1 cellular context compared by ENCODE assay signal in genomic region chr1:163321311-163322305, GRCh38.
TF ChIP-seq lines count a peak whose summit lies in the region.

Gene NUF2, plus strand, starts transcription at chr1:163321954. Its CDS starts 4,098 bp downstream, at chr1:163326052.

TF ChIP-seq in HepG2, 621 proteins besides CTCF, POLR2A, EP300 and RAD21 (continued from another document and continues in another):
- TF ChIP-seq, protein P1, sequence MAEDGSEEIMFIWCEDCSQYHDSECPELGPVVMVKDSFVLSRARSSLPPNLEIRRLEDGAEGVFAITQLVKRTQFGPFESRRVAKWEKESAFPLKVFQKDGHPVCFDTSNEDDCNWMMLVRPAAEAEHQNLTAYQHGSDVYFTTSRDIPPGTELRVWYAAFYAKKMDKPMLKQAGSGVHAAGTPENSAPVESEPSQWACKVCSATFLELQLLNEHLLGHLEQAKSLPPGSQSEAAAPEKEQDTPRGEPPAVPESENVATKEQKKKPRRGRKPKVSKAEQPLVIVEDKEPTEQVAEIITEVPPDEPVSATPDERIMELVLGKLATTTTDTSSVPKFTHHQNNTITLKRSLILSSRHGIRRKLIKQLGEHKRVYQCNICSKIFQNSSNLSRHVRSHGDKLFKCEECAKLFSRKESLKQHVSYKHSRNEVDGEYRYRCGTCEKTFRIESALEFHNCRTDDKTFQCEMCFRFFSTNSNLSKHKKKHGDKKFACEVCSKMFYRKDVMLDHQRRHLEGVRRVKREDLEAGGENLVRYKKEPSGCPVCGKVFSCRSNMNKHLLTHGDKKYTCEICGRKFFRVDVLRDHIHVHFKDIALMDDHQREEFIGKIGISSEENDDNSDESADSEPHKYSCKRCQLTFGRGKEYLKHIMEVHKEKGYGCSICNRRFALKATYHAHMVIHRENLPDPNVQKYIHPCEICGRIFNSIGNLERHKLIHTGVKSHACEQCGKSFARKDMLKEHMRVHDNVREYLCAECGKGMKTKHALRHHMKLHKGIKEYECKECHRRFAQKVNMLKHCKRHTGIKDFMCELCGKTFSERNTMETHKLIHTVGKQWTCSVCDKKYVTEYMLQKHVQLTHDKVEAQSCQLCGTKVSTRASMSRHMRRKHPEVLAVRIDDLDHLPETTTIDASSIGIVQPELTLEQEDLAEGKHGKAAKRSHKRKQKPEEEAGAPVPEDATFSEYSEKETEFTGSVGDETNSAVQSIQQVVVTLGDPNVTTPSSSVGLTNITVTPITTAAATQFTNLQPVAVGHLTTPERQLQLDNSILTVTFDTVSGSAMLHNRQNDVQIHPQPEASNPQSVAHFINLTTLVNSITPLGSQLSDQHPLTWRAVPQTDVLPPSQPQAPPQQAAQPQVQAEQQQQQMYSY (CRISPR knock-in tag; IDR thresholded peaks at IDR 0.05): peak; percentile 70; the same call in 1 of the 2 replicates
- TF ChIP-seq ZNF567 (CRISPR knock-in tag; IDR thresholded peaks at IDR 0.05; ENCODE audit: borderline replicate concordance): peak; percentile 98
- peak; percentile 80 for TF ChIP-seq ZHX2 (IDR thresholded peaks at IDR 0.05; ENCODE audit: low read depth)
- no peak for TF ChIP-seq ZHX2 (CRISPR knock-in tag; IDR thresholded peaks at IDR 0.05; ENCODE audit: borderline replicate concordance)
- TF ChIP-seq SYNCRIP (IDR thresholded peaks at IDR 0.05; ENCODE audit: insufficient read depth, low read depth, low read length): no peak
- TF ChIP-seq ZNF878 (CRISPR knock-in tag; IDR thresholded peaks at IDR 0.05): peak; percentile 99
- peak; percentile 92 for TF ChIP-seq HCFC1 (IDR thresholded peaks at IDR 0.05; ENCODE audit: low read depth, low read length)
- no peak; the same call in 1 of the 2 replicates for TF ChIP-seq ZNF30 (CRISPR knock-in tag; IDR thresholded peaks at IDR 0.05)
- peak; percentile 86 for TF ChIP-seq SIX4 (CRISPR knock-in tag; IDR thresholded peaks at IDR 0.05)
- TF ChIP-seq CREM (IDR thresholded peaks at IDR 0.05): peak; percentile 91
- peak; percentile 33; the same call in 1 of the 2 replicates for TF ChIP-seq CREM (CRISPR knock-in tag; IDR thresholded peaks at IDR 0.05)
- peak; percentile 92 for TF ChIP-seq NKX3-1 (CRISPR knock-in tag; IDR thresholded peaks at IDR 0.05)
- peak; percentile 96 for TF ChIP-seq SRSF1 (optimal IDR thresholded peaks at IDR 0.05; ENCODE audit: low read depth, low read length)
- TF ChIP-seq ZNF703 (CRISPR knock-in tag; IDR thresholded peaks at IDR 0.05; ENCODE audit: borderline replicate concordance): no peak
- peak; percentile 71; the same call in 1 of the 2 replicates for TF ChIP-seq ZSCAN20 (CRISPR knock-in tag; IDR thresholded peaks at IDR 0.05; ENCODE audit: borderline replicate concordance)
- TF ChIP-seq, protein P2, sequence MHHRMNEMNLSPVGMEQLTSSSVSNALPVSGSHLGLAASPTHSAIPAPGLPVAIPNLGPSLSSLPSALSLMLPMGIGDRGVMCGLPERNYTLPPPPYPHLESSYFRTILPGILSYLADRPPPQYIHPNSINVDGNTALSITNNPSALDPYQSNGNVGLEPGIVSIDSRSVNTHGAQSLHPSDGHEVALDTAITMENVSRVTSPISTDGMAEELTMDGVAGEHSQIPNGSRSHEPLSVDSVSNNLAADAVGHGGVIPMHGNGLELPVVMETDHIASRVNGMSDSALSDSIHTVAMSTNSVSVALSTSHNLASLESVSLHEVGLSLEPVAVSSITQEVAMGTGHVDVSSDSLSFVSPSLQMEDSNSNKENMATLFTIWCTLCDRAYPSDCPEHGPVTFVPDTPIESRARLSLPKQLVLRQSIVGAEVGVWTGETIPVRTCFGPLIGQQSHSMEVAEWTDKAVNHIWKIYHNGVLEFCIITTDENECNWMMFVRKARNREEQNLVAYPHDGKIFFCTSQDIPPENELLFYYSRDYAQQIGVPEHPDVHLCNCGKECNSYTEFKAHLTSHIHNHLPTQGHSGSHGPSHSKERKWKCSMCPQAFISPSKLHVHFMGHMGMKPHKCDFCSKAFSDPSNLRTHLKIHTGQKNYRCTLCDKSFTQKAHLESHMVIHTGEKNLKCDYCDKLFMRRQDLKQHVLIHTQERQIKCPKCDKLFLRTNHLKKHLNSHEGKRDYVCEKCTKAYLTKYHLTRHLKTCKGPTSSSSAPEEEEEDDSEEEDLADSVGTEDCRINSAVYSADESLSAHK (CRISPR knock-in tag; IDR thresholded peaks at IDR 0.05; ENCODE audit: borderline replicate concordance): no peak
- peak; percentile 94 for TF ChIP-seq BRD4 (CRISPR knock-in tag; IDR thresholded peaks at IDR 0.05)
- TF ChIP-seq, protein P3, sequence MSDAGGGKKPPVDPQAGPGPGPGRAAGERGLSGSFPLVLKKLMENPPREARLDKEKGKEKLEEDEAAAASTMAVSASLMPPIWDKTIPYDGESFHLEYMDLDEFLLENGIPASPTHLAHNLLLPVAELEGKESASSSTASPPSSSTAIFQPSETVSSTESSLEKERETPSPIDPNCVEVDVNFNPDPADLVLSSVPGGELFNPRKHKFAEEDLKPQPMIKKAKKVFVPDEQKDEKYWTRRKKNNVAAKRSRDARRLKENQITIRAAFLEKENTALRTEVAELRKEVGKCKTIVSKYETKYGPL (CRISPR knock-in tag; IDR thresholded peaks at IDR 0.05): 0 out of 2 replicates have a peak, but pooled peaks have one; percentile 43
- TF ChIP-seq, protein P4, sequence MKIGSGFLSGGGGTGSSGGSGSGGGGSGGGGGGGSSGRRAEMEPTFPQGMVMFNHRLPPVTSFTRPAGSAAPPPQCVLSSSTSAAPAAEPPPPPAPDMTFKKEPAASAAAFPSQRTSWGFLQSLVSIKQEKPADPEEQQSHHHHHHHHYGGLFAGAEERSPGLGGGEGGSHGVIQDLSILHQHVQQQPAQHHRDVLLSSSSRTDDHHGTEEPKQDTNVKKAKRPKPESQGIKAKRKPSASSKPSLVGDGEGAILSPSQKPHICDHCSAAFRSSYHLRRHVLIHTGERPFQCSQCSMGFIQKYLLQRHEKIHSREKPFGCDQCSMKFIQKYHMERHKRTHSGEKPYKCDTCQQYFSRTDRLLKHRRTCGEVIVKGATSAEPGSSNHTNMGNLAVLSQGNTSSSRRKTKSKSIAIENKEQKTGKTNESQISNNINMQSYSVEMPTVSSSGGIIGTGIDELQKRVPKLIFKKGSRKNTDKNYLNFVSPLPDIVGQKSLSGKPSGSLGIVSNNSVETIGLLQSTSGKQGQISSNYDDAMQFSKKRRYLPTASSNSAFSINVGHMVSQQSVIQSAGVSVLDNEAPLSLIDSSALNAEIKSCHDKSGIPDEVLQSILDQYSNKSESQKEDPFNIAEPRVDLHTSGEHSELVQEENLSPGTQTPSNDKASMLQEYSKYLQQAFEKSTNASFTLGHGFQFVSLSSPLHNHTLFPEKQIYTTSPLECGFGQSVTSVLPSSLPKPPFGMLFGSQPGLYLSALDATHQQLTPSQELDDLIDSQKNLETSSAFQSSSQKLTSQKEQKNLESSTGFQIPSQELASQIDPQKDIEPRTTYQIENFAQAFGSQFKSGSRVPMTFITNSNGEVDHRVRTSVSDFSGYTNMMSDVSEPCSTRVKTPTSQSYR (CRISPR knock-in tag; IDR thresholded peaks at IDR 0.05; ENCODE audit: borderline replicate concordance): peak; percentile 60; the same call in 1 of the 2 replicates
- TF ChIP-seq, protein P5, sequence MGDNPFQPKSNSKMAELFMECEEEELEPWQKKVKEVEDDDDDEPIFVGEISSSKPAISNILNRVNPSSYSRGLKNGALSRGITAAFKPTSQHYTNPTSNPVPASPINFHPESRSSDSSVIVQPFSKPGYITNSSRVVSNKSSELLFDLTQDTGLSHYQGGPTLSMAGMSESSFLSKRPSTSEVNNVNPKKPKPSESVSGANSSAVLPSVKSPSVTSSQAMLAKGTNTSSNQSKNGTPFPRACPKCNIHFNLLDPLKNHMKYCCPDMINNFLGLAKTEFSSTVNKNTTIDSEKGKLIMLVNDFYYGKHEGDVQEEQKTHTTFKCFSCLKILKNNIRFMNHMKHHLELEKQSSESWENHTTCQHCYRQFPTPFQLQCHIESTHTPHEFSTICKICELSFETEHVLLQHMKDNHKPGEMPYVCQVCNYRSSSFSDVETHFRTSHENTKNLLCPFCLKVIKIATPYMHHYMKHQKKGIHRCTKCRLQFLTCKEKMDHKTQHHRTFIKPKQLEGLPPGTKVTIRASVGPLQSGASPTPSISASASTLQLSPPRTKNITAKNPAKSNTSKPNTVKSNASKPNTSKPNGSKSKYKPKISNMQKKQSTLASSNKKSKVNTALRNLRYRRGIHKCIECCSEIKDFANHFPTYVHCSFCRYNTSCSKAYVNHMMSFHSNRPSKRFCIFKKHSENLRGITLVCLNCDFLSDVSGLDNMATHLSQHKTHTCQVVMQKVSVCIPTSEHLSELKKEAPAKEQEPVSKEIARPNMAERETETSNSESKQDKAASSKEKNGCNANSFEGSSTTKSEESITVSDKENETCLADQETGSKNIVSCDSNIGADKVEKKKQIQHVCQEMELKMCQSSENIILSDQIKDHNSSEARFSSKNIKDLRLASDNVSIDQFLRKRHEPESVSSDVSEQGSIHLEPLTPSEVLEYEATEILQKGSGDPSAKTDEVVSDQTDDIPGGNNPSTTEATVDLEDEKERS (CRISPR knock-in tag; IDR thresholded peaks at IDR 0.05): peak; percentile 91
- peak; percentile 90 for TF ChIP-seq RNF2 (conservative IDR thresholded peaks at IDR 0.05; ENCODE audit: low read depth)
- TF ChIP-seq SMAD1 (CRISPR knock-in tag; IDR thresholded peaks at IDR 0.05; ENCODE audit: borderline replicate concordance, low read depth): peak; percentile 99
- peak; percentile 99 for TF ChIP-seq PHF5A (CRISPR knock-in tag; IDR thresholded peaks at IDR 0.05; ENCODE audit: low read depth, unreplicated experiment)
- peak; percentile 75; the same call in 1 of the 2 replicates for TF ChIP-seq NR2F2 (IDR thresholded peaks at IDR 0.05; ENCODE audit: borderline replicate concordance, low read depth)
- no peak for TF ChIP-seq DMTF1 (CRISPR knock-in tag; IDR thresholded peaks at IDR 0.05)
- peak; percentile 87 for TF ChIP-seq FOXO1 (CRISPR knock-in tag; IDR thresholded peaks at IDR 0.05)
- TF ChIP-seq PHF20 (CRISPR knock-in tag; IDR thresholded peaks at IDR 0.05): peak; percentile 100
- TF ChIP-seq ZNF124 (CRISPR knock-in tag; IDR thresholded peaks at IDR 0.05): peak; percentile 99
- TF ChIP-seq SKI (IDR thresholded peaks at IDR 0.05; ENCODE audit: partially characterized antibody): peak; percentile 57
- TF ChIP-seq CREB3 (CRISPR knock-in tag; IDR thresholded peaks at IDR 0.05): peak; percentile 62; the same call in 1 of the 2 replicates
- TF ChIP-seq RBFOX2 (IDR thresholded peaks at IDR 0.05; ENCODE audit: low read depth, low read length): peak; percentile 64
- TF ChIP-seq SAP130 (CRISPR knock-in tag; IDR thresholded peaks at IDR 0.05; ENCODE audit: low read depth): peak; percentile 100
- peak; percentile 79; the same call in 1 of the 2 replicates for TF ChIP-seq SNAI1 (CRISPR knock-in tag; IDR thresholded peaks at IDR 0.05; ENCODE audit: borderline replicate concordance)
- peak; percentile 71; the same call in 1 of the 2 replicates for TF ChIP-seq ZNF761 (CRISPR knock-in tag; conservative IDR thresholded peaks at IDR 0.05)
